22 cellular contexts compared by ENCODE assay signal in genomic region chr1:160911441-160911840, GRCh38. TPM values are rescaled to one million over a fixed set of nuclear protein-coding genes. Genes with fewer than 3 reads are reported as not detected.
A peak's percentile ranks its signal among the peaks of the same experiment; 100 is the strongest.
DNase-seq lines count a peak whose midpoint lies in the region; ATAC-seq, FAIRE-seq and TF ChIP-seq lines count a peak whose summit lies in the region.
"Had no signal": no experiment of that assay in that cellular context is flagged by ENCODE, and none has a peak within 500 bp of the region (broad histone marks: within the 10 kb centered on the region; RNA-seq: fewer than 3 reads in every experiment).

No MANE protein-coding gene starts in this region.

- peaks cover 4% of the 10 kb centered on the region; the same call in 1 of the 2 replicates for H3K9me3 ChIP-seq in K562 (replicated peaks; ENCODE audit: control insufficient read depth, insufficient read depth, low read depth, low read length)
- H3K9me3 ChIP-seq in psoas muscle: no peaks in the 10 kb centered on the region
- no peaks in the 10 kb centered on the region; the same call in 1 of the 2 replicates for H3K9me3 ChIP-seq in BE2C

- intact Hi-C loops in K562 (cut with micrococcal nuclease) (no loop called here), psoas muscle (cut with DNase I) (no loop called here)

- POLR2A ChIA-PET in K562 (lab: Yijun Ruan, JAX): no interaction called here

- peak; percentile 99 for DNase-seq in NCI-H226
- peak in 3 of 4 experiments; percentile 18 to 51 (median 23) for DNase-seq in K562 (ENCODE audit: extremely low read depth in 1 of 4, low spot score in 3 of 4)
- DNase-seq in left kidney (ENCODE audit: low read depth, low spot score): peak; percentile 13
- DNase-seq in retinal pigment epithelial cell (ENCODE audit: low read depth): peak; percentile 92
- no peak for DNase-seq in psoas muscle
- DNase-seq in NCI-H2029 treated with DMSO at 0.1 percent for 48 hours (lab: John Stamatoyannopoulos, UW): no peak
- no peak for DNase-seq in BE2C
- DNase-seq: activated CD4-positive, alpha-beta T cell treated with anti-CD3 and anti-CD28 coated beads for 36 hours; activated CD8-positive, alpha-beta memory T cell treated with anti-CD3 and anti-CD28 coated beads, Interleukin-2, amount 10 ng/mL, durations not matched to agents 7 days and 5 days; activated naive CD8-positive, alpha-beta T cell treated with anti-CD3 and anti-CD28 coated beads, Interleukin-2, amount 50 U/mL, for 24 hours; COR-L47; effector memory CD8-positive, alpha-beta T cell; foreskin fibroblast; GOT3; NCI-H748 treated with DMSO at 0.1 percent for 48 hours; occipital lobe; stimulated activated CD4-positive, alpha-beta T cell treated with anti-CD3 and anti-CD28 coated beads, Interleukin-4, amount 100 ng/mL, for 1 hour; T1000 had no signal

- H3K27me3 ChIP-seq in K562 (ENCODE audit: control insufficient read depth in 2 of 2, insufficient read depth in 2 of 2, low read length in 2 of 2) (peaks cover 9 to 27% of the 10 kb centered on the region in 2 experiments; a peak in 2 of 5 replicates), psoas muscle (ENCODE audit: insufficient read depth in 3 of 3, low read length in 2 of 3) (no peaks in the 10 kb centered on the region), BE2C (peaks cover 7% of the 10 kb centered on the region; the same call in 1 of the 2 replicates)

- TF ChIP-seq RAD21 in K562 (CRISPR knock-in tag; conservative IDR thresholded peaks at IDR 0.05 in 1 of 2, IDR thresholded peaks at IDR 0.05 in 1 of 2): no peak

- H3K27ac ChIP-seq in K562 (ENCODE audit: extremely low read depth, low read depth, low read length) (no peak overlapping the region), psoas muscle (no peak overlapping the region)

- no peaks in the 10 kb centered on the region for H3K36me3 ChIP-seq in K562 (ENCODE audit: control insufficient read depth, insufficient read depth, low read length)
- no peaks in the 10 kb centered on the region for H3K36me3 ChIP-seq in psoas muscle (ENCODE audit: insufficient read depth in 1 of 2, low read depth in 1 of 2)
- H3K36me3 ChIP-seq in BE2C: no peaks in the 10 kb centered on the region

- H3K9ac ChIP-seq in K562 (ENCODE audit: insufficient read depth in 1 of 2, low read depth in 2 of 2, low read length in 2 of 2): no peak overlapping the region

- no peak overlapping the region for H2AFZ ChIP-seq in K562 (ENCODE audit: low read depth, low read length)

- TF ChIP-seq CTCF in K562 (IDR thresholded peaks at IDR 0.05 in 2 of 3, conservative IDR thresholded peaks at IDR 0.05 in 1 of 3; ENCODE audit: insufficient read depth in 2 of 3, low read depth in 1 of 3, low read length in 3 of 3): no peak
- TF ChIP-seq CTCF in retinal pigment epithelial cell (conservative IDR thresholded peaks at IDR 0.05; ENCODE audit: low read depth, low read length): no peak
- no peak for TF ChIP-seq CTCF in psoas muscle (IDR thresholded peaks at IDR 0.05)
- TF ChIP-seq CTCF in BE2C (IDR thresholded peaks at IDR 0.05; ENCODE audit: low read depth, low read length): no peak

- peak; percentile 26 for FAIRE-seq in K562 (lab: Jason Lieb, UNC)
- FAIRE-seq: GM18507 had no signal

- CTCF ChIA-PET in K562 (lab: Yijun Ruan, JAX; ENCODE audit: low intra/inter-chr PET ratio): no interaction called here

- TF ChIP-seq EP300 in K562 (IDR thresholded peaks at IDR 0.05; ENCODE audit: low read length): peak; percentile 66

- BruUV-seq in K562 (replicated peaks; lab: Mats Ljungman, UMichigan): no TSS peak

- H3K4me1 ChIP-seq in K562 (replicated peaks in 1 of 2; ENCODE audit: control insufficient read depth in 2 of 2, insufficient read depth in 2 of 2, low read length in 2 of 2) (peaks cover 0 to 6% of the 10 kb centered on the region in 2 experiments; a peak in 2 of 5 replicates), psoas muscle (no peaks in the 10 kb centered on the region), BE2C (no peaks in the 10 kb centered on the region)

- no peaks in the 10 kb centered on the region for H4K20me1 ChIP-seq in K562 (replicated peaks; ENCODE audit: control insufficient read depth, insufficient read depth, low read length)

- no peaks in the 10 kb centered on the region for H3K79me2 ChIP-seq in K562 (ENCODE audit: control insufficient read depth, insufficient read depth, low read length)

- no peak overlapping the region; the same call in 1 of the 2 replicates for H3K4me2 ChIP-seq in K562 (ENCODE audit: insufficient read depth, low read length)

- in situ Hi-C loops in K562 (cut with MboI): no loop called here

- 0% methylated on average over 7 of the region's 7 CpGs for WGBS in K562 (ENCODE audit: insufficient coverage, low coverage, missing lambda C conversion rate)
- 71 to 81% (median 76%) methylated on average over 7 of the region's 7 CpGs for WGBS in psoas muscle, 3 donors

- no peaks in the 10 kb centered on the region for H3K9me1 ChIP-seq in K562 (ENCODE audit: control insufficient read depth, insufficient read depth, low read length)

- TF ChIP-seq POLR2A in K562 (conservative IDR thresholded peaks at IDR 0.05): no peak

- H3K4me3 ChIP-seq in K562: no peak overlapping the region
- H3K4me3 ChIP-seq in retinal pigment epithelial cell (ENCODE audit: low read length): no peak overlapping the region
- H3K4me3 ChIP-seq in psoas muscle: no peak overlapping the region
- H3K4me3 ChIP-seq in BE2C (ENCODE audit: low read depth, low read length): no peak overlapping the region

- ATAC-seq in K562: no peak; the same call in 1 of the 3 replicates
- no peak for ATAC-seq in HG02840 (IDR thresholded peaks at IDR 0.05; ENCODE audit: low FRiP score, unreplicated experiment)
- ATAC-seq in psoas muscle: no peak
- ATAC-seq: activated CD4-positive, alpha-beta T cell treated with anti-CD3 and anti-CD28 coated beads for 36 hours; activated CD8-positive, alpha-beta memory T cell treated with anti-CD3 and anti-CD28 coated beads, Interleukin-2, amount 10 ng/mL, durations not matched to agents 7 days and 5 days; activated naive CD8-positive, alpha-beta T cell treated with anti-CD3 and anti-CD28 coated beads, Interleukin-2, amount 50 U/mL, for 24 hours; effector memory CD8-positive, alpha-beta T cell; SK-N-SH treated with all-trans-retinoic acid at 6 μM for 48 hours had no signal

RNA-seq across cellular contexts. Expression of gene ITLN1, which starts 26.5 kb away (rescaled TPM):
- not detected in 2 replicates for total RNA-seq in K562 (2011; cell fraction: chromatin; rRNA removed; ENCODE audit: low replicate concordance)
- not detected in 2 replicates for total RNA-seq in K562 (2011; cell fraction: nucleolus; rRNA removed)
- total RNA-seq in K562 (2011; cell fraction: nucleoplasm; rRNA removed): not detected in 2 replicates
- total RNA-seq in K562 (2014; rRNA removed): not detected in 2 replicates
- total RNA-seq in K562 (2014; rRNA removed; fragmentation: Illumina TruSeq; extraction: Trizol): not detected in 2 replicates
- total RNA-seq in K562 (2015; rRNA removed; fragmentation: Illumina TruSeq; extraction: Trizol): not detected in 2 replicates
- not detected in 2 replicates for total RNA-seq in K562 (2021)
- polyA plus RNA-seq in K562 (2011; rRNA removed): not detected in 2 replicates
- polyA plus RNA-seq in K562 (2011; cell fraction: cytosol; rRNA removed): not detected in 2 replicates
- not detected in 2 replicates for polyA plus RNA-seq in K562 (2011; cell fraction: nucleus; rRNA removed)
- not detected in 2 replicates for polyA plus RNA-seq in K562 (2012)
- polyA plus RNA-seq in K562 (2014; fragmentation: Illumina TruSeq; extraction: Trizol): not detected in 2 replicates
- not detected for polyA plus RNA-seq in K562 (2014; fragmentation: Nextera tagmentation; extraction: Ambion mirVana)
- not detected in 2 replicates for polyA plus RNA-seq in K562 (2014; rRNA removed)
- polyA minus RNA-seq in K562 (2011; rRNA and poly(A)+ RNA removed): not detected in 2 replicates
- not detected in 2 replicates for polyA minus RNA-seq in K562 (2011; cell fraction: cytosol; rRNA and poly(A)+ RNA removed)
- polyA minus RNA-seq in K562 (2011; cell fraction: nucleus; rRNA and poly(A)+ RNA removed): not detected in 2 replicates
- total RNA-seq in psoas muscle: 1 to 10 TPM in 1 of 4 donors, under 1 TPM in 2, not detected in 1; 0.47 to 2.6 (median 0.63) TPM
- 1 to 10 TPM in 1 of 3 donors, under 1 TPM in 2; 0.09 to 1.8 (median 0.84) TPM for polyA plus RNA-seq in psoas muscle
- polyA plus RNA-seq in BE2C (2012; ENCODE audit: insufficient read depth, insufficient read length, low read depth): not detected
- total RNA-seq: activated CD4-positive, alpha-beta T cell treated with anti-CD3 and anti-CD28 coated beads for 36 hours; activated CD8-positive, alpha-beta memory T cell treated with anti-CD3 and anti-CD28 coated beads, Interleukin-2, amount 10 ng/mL, durations not matched to agents 7 days and 5 days; skeletal muscle tissue had no signal

RNA-seq across cellular contexts. Expression of gene ITLN2, which starts 43.2 kb away (rescaled TPM):
- total RNA-seq in K562 (2011; cell fraction: chromatin; rRNA removed; ENCODE audit: low replicate concordance): not detected in 2 replicates
- total RNA-seq in K562 (2011; cell fraction: nucleolus; rRNA removed): not detected in 2 replicates
- total RNA-seq in K562 (2011; cell fraction: nucleoplasm; rRNA removed): not detected in 2 replicates
- total RNA-seq in K562 (2014; rRNA removed) (not detected in 2 replicates), K562 (2014; rRNA removed; fragmentation: Illumina TruSeq; extraction: Trizol) (not detected in 2 replicates), K562 (2015; rRNA removed; fragmentation: Illumina TruSeq; extraction: Trizol) (not detected in 2 replicates), K562 (2021) (not detected in 2 replicates), psoas muscle (not detected)
- polyA plus RNA-seq in K562 (2011; rRNA removed) (not detected in 2 replicates), K562 (2014; fragmentation: Illumina TruSeq; extraction: Trizol) (not detected in 2 replicates), K562 (2014; fragmentation: Nextera tagmentation; extraction: Ambion mirVana) (not detected), K562 (2014; rRNA removed) (not detected in 2 replicates), psoas muscle (not detected)
- not detected in 2 replicates for polyA plus RNA-seq in K562 (2011; cell fraction: cytosol; rRNA removed)
- not detected in 2 replicates for polyA plus RNA-seq in K562 (2011; cell fraction: nucleus; rRNA removed)
- not detected in 2 replicates for polyA plus RNA-seq in K562 (2012)
- not detected in 2 replicates for polyA minus RNA-seq in K562 (2011; rRNA and poly(A)+ RNA removed)
- not detected in 2 replicates for polyA minus RNA-seq in K562 (2011; cell fraction: cytosol; rRNA and poly(A)+ RNA removed)
- polyA minus RNA-seq in K562 (2011; cell fraction: nucleus; rRNA and poly(A)+ RNA removed): not detected in 2 replicates
- polyA plus RNA-seq in BE2C (2012; ENCODE audit: insufficient read depth, insufficient read length, low read depth): not detected
- total RNA-seq: activated CD4-positive, alpha-beta T cell treated with anti-CD3 and anti-CD28 coated beads for 36 hours; activated CD8-positive, alpha-beta memory T cell treated with anti-CD3 and anti-CD28 coated beads, Interleukin-2, amount 10 ng/mL, durations not matched to agents 7 days and 5 days; occipital lobe; skeletal muscle tissue had no signal

RNA-seq across cellular contexts. Expression of gene CD244, which starts 48.8 kb away (rescaled TPM):
- not detected in 2 replicates for total RNA-seq in K562 (2011; cell fraction: chromatin; rRNA removed; ENCODE audit: low replicate concordance)
- not detected in 2 replicates for total RNA-seq in K562 (2011; cell fraction: nucleolus; rRNA removed)
- total RNA-seq in K562 (2011; cell fraction: nucleoplasm; rRNA removed): not detected in 2 replicates
- total RNA-seq in K562 (2014; rRNA removed) (not detected in 2 replicates), K562 (2014; rRNA removed; fragmentation: Illumina TruSeq; extraction: Trizol) (not detected in 2 replicates), K562 (2015; rRNA removed; fragmentation: Illumina TruSeq; extraction: Trizol) (not detected in 2 replicates), K562 (2021) (not detected in 2 replicates), psoas muscle (under 1 TPM in 2 of 4 donors, not detected in 2; 0.12 to 0.63 TPM)
- polyA plus RNA-seq in K562 (2011; rRNA removed) (not detected in 2 replicates), K562 (2014; fragmentation: Illumina TruSeq; extraction: Trizol) (not detected in 2 replicates), K562 (2014; fragmentation: Nextera tagmentation; extraction: Ambion mirVana) (not detected), K562 (2014; rRNA removed) (not detected in 2 replicates), psoas muscle (under 1 TPM in 2 of 3 donors, not detected in 1; 0.03 to 0.05 TPM)
- polyA plus RNA-seq in K562 (2011; cell fraction: cytosol; rRNA removed): not detected in 2 replicates
- not detected in 2 replicates for polyA plus RNA-seq in K562 (2011; cell fraction: nucleus; rRNA removed)
- polyA plus RNA-seq in K562 (2012): 0.06 TPM in 1 of 2 replicates, not detected in the other
- polyA minus RNA-seq in K562 (2011; rRNA and poly(A)+ RNA removed): not detected in 2 replicates
- not detected in 2 replicates for polyA minus RNA-seq in K562 (2011; cell fraction: cytosol; rRNA and poly(A)+ RNA removed)
- not detected in 2 replicates for polyA minus RNA-seq in K562 (2011; cell fraction: nucleus; rRNA and poly(A)+ RNA removed)
- polyA plus RNA-seq in BE2C (2012; ENCODE audit: insufficient read depth, insufficient read length, low read depth): not detected
- total RNA-seq: occipital lobe had no signal

Comparison
In these comparisons a context has a peak if more than half of its experiments do, and no peak if none do; other contexts are left out.
1. DNase-seq: peak in NCI-H226 (single experiment), K562 (3 of 4), left kidney (single experiment) and retinal pigment epithelial cell (single experiment); none in psoas muscle (0 of 2), NCI-H2029 treated with DMSO at 0.1 percent for 48 hours (single experiment) and BE2C (single experiment).